9 cellular contexts compared by ENCODE assay signal in genomic region chr3:47347217-47347801, GRCh38. TPM values are rescaled to one million over a fixed set of nuclear protein-coding genes. Genes with fewer than 3 reads are reported as not detected.
DNase-seq lines count a peak whose midpoint lies in the region; ATAC-seq and TF ChIP-seq lines count a peak whose summit lies in the region.
"Had no signal": no experiment of that assay in that cellular context is flagged by ENCODE, and none has a peak within 500 bp of the region (broad histone marks: within the 10 kb centered on the region; RNA-seq: fewer than 3 reads in every experiment).

No MANE protein-coding gene starts in this region.

- H3K27me3 ChIP-seq in BLaER1 treated with 17β-estradiol and CSF1 and Interleukin-3, amounts not matched to agents 10 nM and 100 nM, result no peaks in the 10 kb centered on the region
- no peaks in the 10 kb centered on the region for H3K27me3 ChIP-seq in adrenal gland

- H3K4me3 ChIP-seq in BLaER1 treated with 17β-estradiol and CSF1 and Interleukin-3, amounts not matched to agents 10 nM and 100 nM, result peak overlapping the region in 7 of 10 experiments; percentile 2 to 41 (median 18); a peak in 7 of 20 replicates
- no peak overlapping the region for H3K4me3 ChIP-seq in adrenal gland

- H3K27me3 Mint-ChIP-seq in HFFc6 (ENCODE audit: insufficient read depth), result no peaks in the 10 kb centered on the region
- H3K27me3 Mint-ChIP-seq: activated naive CD8-positive, alpha-beta T cell treated with anti-CD3 and anti-CD28 coated beads, Interleukin-2, amount 10 ng/mL, durations not matched to agents 7 days and 5 days had no signal

- ATAC-seq in GM21381 (IDR thresholded peaks at IDR 0.05; ENCODE audit: unreplicated experiment), result peak; percentile 80

- 63 to 77% (median 72%) methylated on average over 4 of the region's 4 CpGs for WGBS in adrenal gland, 4 donors

- no peak overlapping the region for H3K27ac Mint-ChIP-seq in HFFc6
- H3K27ac Mint-ChIP-seq: activated naive CD8-positive, alpha-beta T cell treated with anti-CD3 and anti-CD28 coated beads, Interleukin-2, amount 10 ng/mL, durations not matched to agents 7 days and 5 days had no signal

- peak overlapping the region; percentile 27 to 81 (median 69); a peak in 20 of 22 replicates for H3K27ac ChIP-seq in BLaER1 treated with 17β-estradiol and CSF1 and Interleukin-3, amounts not matched to agents 10 nM and 100 nM
- H3K27ac ChIP-seq in adrenal gland, result no peak overlapping the region

- TF ChIP-seq POLR2A in adrenal gland (IDR thresholded peaks at IDR 0.05), result no peak

- H3K4me1 ChIP-seq in BLaER1 treated with 17β-estradiol and CSF1 and Interleukin-3, amounts not matched to agents 10 nM and 100 nM, result peaks cover 34 to 53% (median 48%) of the 10 kb centered on the region in 10 experiments
- H3K4me1 ChIP-seq in adrenal gland (replicated peaks in 1 of 2), result no peaks in the 10 kb centered on the region

- peak overlapping the region; percentile 71 to 95 (median 85) for H3K4me2 ChIP-seq in BLaER1 treated with 17β-estradiol and CSF1 and Interleukin-3, amounts not matched to agents 10 nM and 100 nM

- peaks cover 22% of the 10 kb centered on the region for H3K4me1 Mint-ChIP-seq in HFFc6 (ENCODE audit: low read depth)

- H3K36me3 ChIP-seq in BLaER1 treated with 17β-estradiol and CSF1 and Interleukin-3, amounts not matched to agents 10 nM and 100 nM, result peaks cover 32 to 37% (median 35%) of the 10 kb centered on the region in 11 experiments
- H3K36me3 ChIP-seq in adrenal gland (replicated peaks in 1 of 2), result peaks cover 0 to 30% of the 10 kb centered on the region in 2 donors

- H3K36me3 Mint-ChIP-seq in HFFc6 (ENCODE audit: low read depth), result peaks cover 18% of the 10 kb centered on the region

- peak; percentile 63 for DNase-seq in M059J (ENCODE audit: low read depth)
- peak; percentile 92 for DNase-seq in fibroblast of peridontal ligament (ENCODE audit: extremely low read depth)
- no peak for DNase-seq in HFFc6
- no peak for DNase-seq in DMS53 (lab: John Stamatoyannopoulos, UW)
- no peak for DNase-seq in amygdala (lab: John Stamatoyannopoulos, UW)
- DNase-seq in adrenal gland, result no peak
- DNase-seq: activated naive CD8-positive, alpha-beta T cell treated with anti-CD3 and anti-CD28 coated beads, Interleukin-2, amount 10 ng/mL, durations not matched to agents 7 days and 5 days had no signal

- peak overlapping the region in 9 of 11 experiments; percentile 7 to 54 (median 38); a peak in 12 of 22 replicates for H3K9ac ChIP-seq in BLaER1 treated with 17β-estradiol and CSF1 and Interleukin-3, amounts not matched to agents 10 nM and 100 nM

- H4K20me1 ChIP-seq in BLaER1 treated with 17β-estradiol and CSF1 and Interleukin-3, amounts not matched to agents 10 nM and 100 nM, result peaks cover 0 to 36% (median 0%) of the 10 kb centered on the region in 11 experiments; a peak in 6 of 22 replicates

- TF ChIP-seq CTCF in HFFc6 (IDR thresholded peaks at IDR 0.05) (no peak), adrenal gland (IDR thresholded peaks at IDR 0.05) (no peak)

- intact Hi-C loops in adrenal gland (cut with DNase I), result no loop called here

- H3K4me3 Mint-ChIP-seq in HFFc6, result no peak overlapping the region
- H3K4me3 Mint-ChIP-seq: activated naive CD8-positive, alpha-beta T cell treated with anti-CD3 and anti-CD28 coated beads, Interleukin-2, amount 10 ng/mL, durations not matched to agents 7 days and 5 days had no signal

- H3K9me3 ChIP-seq in BLaER1 treated with 17β-estradiol and CSF1 and Interleukin-3, amounts not matched to agents 10 nM and 100 nM (replicated peaks in 1 of 11), result no peaks in the 10 kb centered on the region
- no peaks in the 10 kb centered on the region for H3K9me3 ChIP-seq in adrenal gland (replicated peaks in 1 of 3)

- H3K9me3 Mint-ChIP-seq in HFFc6, result no peaks in the 10 kb centered on the region
- H3K9me3 Mint-ChIP-seq: activated naive CD8-positive, alpha-beta T cell treated with anti-CD3 and anti-CD28 coated beads, Interleukin-2, amount 10 ng/mL, durations not matched to agents 7 days and 5 days had no signal

RNA-seq across cellular contexts. Expression of gene PTPN23, which starts 33.5 kb away (rescaled TPM):
- 3.3 and 8.5 TPM in 2 replicates for total RNA-seq in M059J (2014; rRNA removed; shearing (Covaris generic))
- total RNA-seq in HFFc6 (2021; fragmentation: NEBNext Ultra II Directional; extraction: Animal tissue kit (Norgen Biotek cat#: 25700)), result 10 to 100 TPM; 43.1 to 50.0 (median 48.6) TPM
- total RNA-seq in adrenal gland, result 10 to 100 TPM; 20.8 to 69.6 (median 38.1) TPM
- polyA plus RNA-seq in adrenal gland, result 10 to 100 TPM in 2 of 3 donors, 1 to 10 TPM in 1; 8.4 to 70.0 (median 26.7) TPM

Comparison
In these comparisons a context has a peak if more than half of its experiments do, and no peak if none do; other contexts are left out.
1. H3K27ac ChIP-seq: peak in BLaER1 treated with 17β-estradiol and CSF1 and Interleukin-3, amounts not matched to agents 10 nM and 100 nM (11 of 11); none in adrenal gland (0 of 5).
2. H3K4me3 ChIP-seq: peak in BLaER1 treated with 17β-estradiol and CSF1 and Interleukin-3, amounts not matched to agents 10 nM and 100 nM (7 of 10); none in adrenal gland (0 of 4).
3. DNase-seq: peak in M059J (single experiment) and fibroblast of peridontal ligament (single experiment); none in HFFc6 (single experiment), DMS53 (single experiment), amygdala (0 of 56) and adrenal gland (0 of 7).